ENCODE assay signal across 23 cellular contexts in the genomic region with DNA sequence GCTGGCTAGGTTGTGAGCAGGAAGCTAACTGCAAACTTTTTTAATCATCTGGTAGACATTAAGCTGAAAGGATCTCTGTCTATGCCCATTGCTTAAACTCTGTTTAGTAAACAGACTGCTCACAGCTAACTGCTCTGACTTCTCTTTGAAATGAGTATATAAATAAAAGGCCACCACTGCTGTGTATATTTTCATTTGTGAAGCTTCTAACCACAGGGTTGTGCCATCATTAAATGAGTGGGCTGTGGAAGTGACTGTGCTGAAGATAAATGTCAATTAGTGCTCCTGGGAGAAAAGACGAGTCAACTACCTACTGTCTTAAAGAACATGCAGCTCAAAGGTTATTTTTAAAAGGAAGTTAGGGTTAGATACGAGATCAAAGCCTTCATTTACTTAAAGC.
DNase-seq lines count a peak whose midpoint lies in the region; ATAC-seq and TF ChIP-seq lines count a peak whose summit lies in the region.
"Had no signal": no experiment of that assay in that cellular context is flagged by ENCODE, and none has a peak within 500 bp of the region (broad histone marks: within the 10 kb centered on the region; RNA-seq: fewer than 3 reads in every experiment).

No MANE protein-coding gene starts in this region.

- intact Hi-C loops in lower lobe of right lung (cut with DNase I) = no loop called here

- no peak for TF ChIP-seq CTCF in epithelial cell of esophagus (IDR thresholded peaks at IDR 0.05; ENCODE audit: insufficient read depth, low read depth, low read length, missing control alignments)
- no peak for TF ChIP-seq CTCF in neutrophil (IDR thresholded peaks at IDR 0.05)
- no peak for TF ChIP-seq CTCF in lower lobe of right lung (IDR thresholded peaks at IDR 0.05)

- no peaks in the 10 kb centered on the region for H3K27me3 ChIP-seq in neutrophil
- no peaks in the 10 kb centered on the region for H3K27me3 ChIP-seq in lower lobe of right lung (ENCODE audit: low read depth)
- H3K27me3 ChIP-seq: gastroesophageal sphincter, pancreas, right atrium auricular region had no signal

- H3K4me1 ChIP-seq in neutrophil (ENCODE audit: control insufficient read depth in 1 of 2, insufficient read depth in 1 of 2, low read depth in 1 of 2, low read length in 1 of 2) = peaks cover 42 to 46% of the 10 kb centered on the region in 2 experiments
- peaks cover 6% of the 10 kb centered on the region for H3K4me1 ChIP-seq in lower lobe of right lung
- H3K4me1 ChIP-seq: gastroesophageal sphincter, pancreas, right atrium auricular region had no signal

- H3K4me3 ChIP-seq in epithelial cell of esophagus (ENCODE audit: low read length) = no peak overlapping the region
- H3K4me3 ChIP-seq in neutrophil (ENCODE audit: low read depth in 1 of 2, low read length in 1 of 2) = no peak overlapping the region
- no peak overlapping the region for H3K4me3 ChIP-seq in lower lobe of right lung
- H3K4me3 ChIP-seq: gastroesophageal sphincter, pancreas, right atrium auricular region had no signal

- peak; percentile 8 for DNase-seq in EL
- DNase-seq in OCI-M1 (lab: John Stamatoyannopoulos, UW) = peak; percentile 8
- DNase-seq in epithelial cell of esophagus (ENCODE audit: low read depth) = peak; percentile 8
- DNase-seq in NCI-H1048 (lab: John Stamatoyannopoulos, UW) = no peak
- DNase-seq in activated gamma-delta T cell (lab: John Stamatoyannopoulos, UW) = no peak
- no peak for DNase-seq in lower lobe of right lung
- DNase-seq in GOT3 (lab: John Stamatoyannopoulos, UW) = no peak
- DNase-seq: ACHN; activated CD8-positive, alpha-beta T cell treated with anti-CD3 and anti-CD28 coated beads, Interleukin-2, amount 10 ng/mL, durations not matched to agents 7 days and 5 days; activated effector memory CD4-positive, alpha-beta T cell treated with Interleukin-2 at 50 U/mL for 16 hours; activated T-cell treated with anti-CD3 and anti-CD28 coated beads for 4 hours; left ventricle myocardium superior; NCI-H2081 treated with DMSO at 0.1 percent for 48 hours; NCI-H82; nephron progenitor cell; pancreas; stimulated activated CD4-positive, alpha-beta T cell treated with anti-CD3 and anti-CD28 coated beads, Interleukin-4, amount 100 ng/mL, for 4 hours; stimulated activated naive CD4-positive, alpha-beta T cell had no signal

- no peak for ATAC-seq in lower lobe of right lung
- ATAC-seq: activated CD4-positive, CD25-positive, alpha-beta regulatory T cell treated with anti-CD3 and anti-CD28 coated beads, Interleukin-2, amount 50 U/mL, for 24 hours; activated CD8-positive, alpha-beta T cell treated with anti-CD3 and anti-CD28 coated beads, Interleukin-2, amount 10 ng/mL, durations not matched to agents 7 days and 5 days; gastroesophageal sphincter; left ventricle myocardium superior; pancreas; Right ventricle myocardium inferior had no signal

- peak overlapping the region; percentile 84 for H3K27ac ChIP-seq in neutrophil
- no peak overlapping the region for H3K27ac ChIP-seq in lower lobe of right lung
- H3K27ac ChIP-seq: gastroesophageal sphincter, pancreas, right atrium auricular region had no signal

- H3K36me3 ChIP-seq in neutrophil (no peaks in the 10 kb centered on the region), lower lobe of right lung (no peaks in the 10 kb centered on the region)
- H3K36me3 ChIP-seq: gastroesophageal sphincter, pancreas, right atrium auricular region had no signal

- H3K9me3 ChIP-seq in neutrophil (no peaks in the 10 kb centered on the region), lower lobe of right lung (no peaks in the 10 kb centered on the region)
- H3K9me3 ChIP-seq: gastroesophageal sphincter, pancreas, right atrium auricular region had no signal

Comparison
In these comparisons a context has a peak if more than half of its experiments do, and no peak if none do; other contexts are left out.
1. DNase-seq: peak in EL (single experiment), OCI-M1 (single experiment) and epithelial cell of esophagus (single experiment); none in NCI-H1048 (single experiment), activated gamma-delta T cell (single experiment), lower lobe of right lung (single experiment) and GOT3 (single experiment).